In genomic region chr4:119204898-119205297, GRCh38 we compare ENCODE assay signal across 17 cellular contexts. TPM values are rescaled to one million over a fixed set of nuclear protein-coding genes. Genes with fewer than 3 reads are reported as not detected.
DNase-seq lines count a peak whose midpoint lies in the region; ATAC-seq and TF ChIP-seq lines count a peak whose summit lies in the region.
"Had no signal": no experiment of that assay in that cellular context is flagged by ENCODE, and none has a peak within 500 bp of the region (broad histone marks: within the 10 kb centered on the region; RNA-seq: fewer than 3 reads in every experiment).

No MANE protein-coding gene starts in this region.

- H4K8ac ChIP-seq in IMR-90 (ENCODE audit: low read depth in 2 of 2, low read length in 2 of 2) (peak overlapping the region; percentile 75 to 83; a peak in 3 of 4 replicates), mesendoderm (ENCODE audit: low read depth, low read length) (no peak overlapping the region)

- H2AFZ ChIP-seq in IMR-90 (replicated peaks; ENCODE audit: low read length, poor library complexity), result no peak overlapping the region
- H2AFZ ChIP-seq: neural progenitor cell had no signal

- no peaks in the 10 kb centered on the region for H3K36me3 ChIP-seq in IMR-90 (ENCODE audit: control insufficient read depth, insufficient read depth, low read length)
- H3K36me3 ChIP-seq in effector memory CD4-positive, alpha-beta T cell (ENCODE audit: control insufficient read depth, insufficient read depth, low read length), result no peaks in the 10 kb centered on the region
- no peaks in the 10 kb centered on the region for H3K36me3 ChIP-seq in mesendoderm (ENCODE audit: control insufficient read depth, insufficient read depth, low read length)
- no peaks in the 10 kb centered on the region for H3K36me3 ChIP-seq in subcutaneous abdominal adipose tissue (ENCODE audit: control insufficient read depth in 5 of 5, insufficient read depth in 5 of 5, low read length in 5 of 5)
- no peaks in the 10 kb centered on the region for H3K36me3 ChIP-seq in spleen
- H3K36me3 ChIP-seq: neural progenitor cell, SJCRH30 had no signal

- peak overlapping the region; percentile 44 for H3K27ac ChIP-seq in IMR-90 (ENCODE audit: insufficient read depth, low read length)
- H3K27ac ChIP-seq in effector memory CD4-positive, alpha-beta T cell (ENCODE audit: insufficient read depth, low read length, poor library complexity, severe bottlenecking), result peak overlapping the region; percentile 11
- H3K27ac ChIP-seq in mesendoderm (ENCODE audit: low read depth, low read length), result no peak overlapping the region
- H3K27ac ChIP-seq in subcutaneous abdominal adipose tissue (ENCODE audit: low read depth, low read length), result peak overlapping the region; percentile 60
- peak overlapping the region in 3 of 8 donors; percentile 4 to 52 (median 12) for H3K27ac ChIP-seq in spleen
- H3K27ac ChIP-seq: KMS-11, neural progenitor cell, SJCRH30 had no signal

- no peak for TF ChIP-seq RAD21 in IMR-90 (IDR thresholded peaks at IDR 0.05; ENCODE audit: low read length)

- CTCF ChIA-PET in IMR-90 (lab: Yijun Ruan, JAX), result no interaction called here

- peak overlapping the region; percentile 16; the same call in 1 of the 2 replicates for H2BK120ac ChIP-seq in IMR-90 (ENCODE audit: low read depth, low read length)
- no peak overlapping the region for H2BK120ac ChIP-seq in mesendoderm (ENCODE audit: low read depth, low read length)

- H2AK5ac ChIP-seq in IMR-90 (ENCODE audit: low read depth, low read length) (no peak overlapping the region), mesendoderm (ENCODE audit: low read length) (no peak overlapping the region)

- in situ Hi-C loops in IMR-90 (cut with MboI; ENCODE audit: low sequenced_read_pairs), result no loop called here

- DNase-seq in IMR-90 (no peak), mesendoderm (no peak), activated gamma-delta T cell treated with Interleukin-2 at 50 U/mL for 16 hours (no peak), spleen (no peak)
- no peak for DNase-seq in effector memory CD4-positive, alpha-beta T cell
- no peak for DNase-seq in activated CD4-positive, CD25-positive, alpha-beta regulatory T cell treated with anti-CD3 and anti-CD28 coated beads, Interleukin-2, amount 50 U/mL, for 72 hours
- DNase-seq: activated CD4-positive, alpha-beta T cell treated with anti-CD3 and anti-CD28 coated beads for 1 hour; activated gamma-delta T cell; NCI-H1105; NCI-H2107; NCI-H526 treated with DMSO at 0.1 percent for 48 hours; OCI-M1; SJCRH30; stimulated activated CD4-positive, alpha-beta T cell treated with anti-CD3 and anti-CD28 coated beads, Interleukin-2, amount 100 ng/mL, for 48 hours had no signal

- H3K27me3 ChIP-seq in IMR-90 (ENCODE audit: control insufficient read depth, insufficient read depth, low read length) (no peaks in the 10 kb centered on the region), mesendoderm (ENCODE audit: insufficient read depth, low read length, poor library complexity) (no peaks in the 10 kb centered on the region), subcutaneous abdominal adipose tissue (ENCODE audit: control insufficient read depth in 5 of 5, insufficient read depth in 4 of 5, low read length in 5 of 5) (no peaks in the 10 kb centered on the region), spleen (replicated peaks in 1 of 7) (no peaks in the 10 kb centered on the region)
- H3K27me3 ChIP-seq in effector memory CD4-positive, alpha-beta T cell (replicated peaks; ENCODE audit: control insufficient read depth, insufficient read depth, low read length, poor library complexity, severe bottlenecking), result no peaks in the 10 kb centered on the region
- H3K27me3 ChIP-seq: neural progenitor cell, SJCRH30 had no signal

- intact Hi-C loops in IMR-90 (cut with micrococcal nuclease), result no loop called here
- intact Hi-C loops in spleen (cut with DNase I; ENCODE audit: low total_unique reads), result no loop called here

- no peak for ATAC-seq in IMR-90 (ENCODE audit: low read depth)

- H3K14ac ChIP-seq in IMR-90 (replicated peaks; ENCODE audit: low read depth, low read length), result no peak overlapping the region; the same call in 1 of the 2 replicates

- no peak overlapping the region for H3K4me3 ChIP-seq in IMR-90 (ENCODE audit: insufficient read depth, low read depth, low read length)
- no peak overlapping the region for H3K4me3 ChIP-seq in effector memory CD4-positive, alpha-beta T cell (ENCODE audit: insufficient read depth, low read depth, low read length, poor library complexity, severe bottlenecking)
- no peak overlapping the region for H3K4me3 ChIP-seq in mesendoderm (ENCODE audit: low read length)
- no peak overlapping the region for H3K4me3 ChIP-seq in subcutaneous abdominal adipose tissue (ENCODE audit: low read depth in 1 of 5, low read length in 5 of 5)
- H3K4me3 ChIP-seq in spleen, result no peak overlapping the region
- H3K4me3 ChIP-seq: neural progenitor cell, SJCRH30 had no signal

- dilution Hi-C loops in IMR-90 (cut with HindIII; ENCODE audit: low sequenced_read_pairs, unreplicated experiment), result no loop called here

- H3K79me1 ChIP-seq in IMR-90 (ENCODE audit: low read depth in 1 of 2, low read length in 2 of 2), result peaks cover 0 to 3% of the 10 kb centered on the region in 2 experiments; a peak in 1 of 4 replicates
- H3K79me1 ChIP-seq in mesendoderm (ENCODE audit: low read length), result no peaks in the 10 kb centered on the region

- peak overlapping the region; percentile 33; the same call in 1 of the 2 replicates for H3K4me2 ChIP-seq in IMR-90 (ENCODE audit: low read depth, low read length)
- no peak overlapping the region for H3K4me2 ChIP-seq in mesendoderm (ENCODE audit: low read length)
- H3K4me2 ChIP-seq: KMS-11, neural progenitor cell had no signal

- peaks cover 4% of the 10 kb centered on the region; the same call in 1 of the 2 replicates for H3K9me1 ChIP-seq in IMR-90 (ENCODE audit: insufficient read depth, low read length)

- no peak for TF ChIP-seq CTCF in IMR-90 (conservative IDR thresholded peaks at IDR 0.05; ENCODE audit: low read depth, low read length)
- no peak for TF ChIP-seq CTCF in spleen (IDR thresholded peaks at IDR 0.05 in 8 of 11, conservative IDR thresholded peaks at IDR 0.05 in 3 of 11)

- no peak overlapping the region for H3K23ac ChIP-seq in IMR-90 (ENCODE audit: low read depth, low read length)
- no peak overlapping the region for H3K23ac ChIP-seq in mesendoderm (ENCODE audit: low read length)

- H4K5ac ChIP-seq in IMR-90 (ENCODE audit: low read depth, low read length), result no peak overlapping the region
- H4K5ac ChIP-seq in mesendoderm (ENCODE audit: low read length), result no peak overlapping the region

- peak overlapping the region; percentile 40; the same call in 1 of the 2 replicates for H3K9ac ChIP-seq in IMR-90 (ENCODE audit: low read depth, low read length)
- no peak overlapping the region for H3K9ac ChIP-seq in mesendoderm (ENCODE audit: low read length)
- H3K9ac ChIP-seq in subcutaneous abdominal adipose tissue (ENCODE audit: low read length in 5 of 5), result no peak overlapping the region
- H3K9ac ChIP-seq: KMS-11, neural progenitor cell had no signal

- POLR2A ChIA-PET in IMR-90 (lab: Charles Lee; ENCODE audit: unreplicated experiment), result interaction anchor here (0.6 kb wide), 1 partner anchor 217 kb away, joined by 5 read pairs; no protein-coding TSS in a partner anchor

- H2BK20ac ChIP-seq in IMR-90 (ENCODE audit: low read depth, low read length), result peak overlapping the region; percentile 11; the same call in 1 of the 2 replicates

- H3K56ac ChIP-seq in IMR-90 (ENCODE audit: extremely low read depth, insufficient read depth, low read length) (no peak overlapping the region), mesendoderm (ENCODE audit: low read length) (no peak overlapping the region)

- peak overlapping the region; percentile 44; the same call in 1 of the 2 replicates for H4K91ac ChIP-seq in IMR-90 (ENCODE audit: insufficient read depth, low read depth, low read length)

- H3K4me1 ChIP-seq in IMR-90 (ENCODE audit: control insufficient read depth, insufficient read depth, low read length) (peaks cover 3% of the 10 kb centered on the region; the same call in 1 of the 2 replicates), mesendoderm (ENCODE audit: control insufficient read depth, low read depth, low read length) (peaks cover 2% of the 10 kb centered on the region), subcutaneous abdominal adipose tissue (ENCODE audit: control insufficient read depth in 5 of 5, insufficient read depth in 5 of 5, low read length in 5 of 5) (peaks cover 0 to 16% (median 11%) of the 10 kb centered on the region in 5 donors), spleen (no peaks in the 10 kb centered on the region)
- no peaks in the 10 kb centered on the region for H3K4me1 ChIP-seq in effector memory CD4-positive, alpha-beta T cell (ENCODE audit: control insufficient read depth, insufficient read depth, low read length, poor library complexity, severe bottlenecking)

- no peaks in the 10 kb centered on the region for H3K9me3 ChIP-seq in IMR-90 (ENCODE audit: control insufficient read depth, insufficient read depth, low read length)
- H3K9me3 ChIP-seq in effector memory CD4-positive, alpha-beta T cell (ENCODE audit: control insufficient read depth, low read length), result no peaks in the 10 kb centered on the region
- H3K9me3 ChIP-seq in subcutaneous abdominal adipose tissue (ENCODE audit: control insufficient read depth in 5 of 5, low read length in 5 of 5), result no peaks in the 10 kb centered on the region
- H3K9me3 ChIP-seq in spleen, result no peaks in the 10 kb centered on the region
- H3K9me3 ChIP-seq: SJCRH30 had no signal

- H3K4ac ChIP-seq in IMR-90 (ENCODE audit: low read depth, low read length) (no peak overlapping the region), mesendoderm (ENCODE audit: low read depth, low read length) (no peak overlapping the region)

- no CpG with 5 or more reads among the region's 3 CpGs for WGBS in IMR-90 (ENCODE audit: extremely low coverage in 2 of 2, insufficient read length in 1 of 2), 2 experiments
- WGBS in mesendoderm (ENCODE audit: extremely low coverage, insufficient coverage, low lambda C conversion rate), result no CpG with 5 or more reads among the region's 3 CpGs
- WGBS in spleen, 5 donors, result 66 to 71% (median 68%) methylated on average over 3 of the region's 3 CpGs

- peak overlapping the region; percentile 32; the same call in 1 of the 2 replicates for H3K18ac ChIP-seq in IMR-90 (ENCODE audit: low read depth, low read length)
- peak overlapping the region; percentile 60 for H3K18ac ChIP-seq in mesendoderm (ENCODE audit: low read length)

- H3K79me2 ChIP-seq in mesendoderm (ENCODE audit: control insufficient read depth, insufficient read depth, low read length), result no peaks in the 10 kb centered on the region

- no peak overlapping the region for H2AK9ac ChIP-seq in IMR-90 (replicated peaks; ENCODE audit: low read depth, low read length, poor library complexity)

- H2BK5ac ChIP-seq in IMR-90 (ENCODE audit: low read depth, low read length, poor library complexity, severe bottlenecking), result peak overlapping the region; percentile 42
- H2BK5ac ChIP-seq in mesendoderm (ENCODE audit: low read length), result no peak overlapping the region

- no peaks in the 10 kb centered on the region for H4K20me1 ChIP-seq in IMR-90 (ENCODE audit: insufficient read depth, low read length)

- peak overlapping the region; percentile 77; the same call in 1 of the 3 replicates for H2BK15ac ChIP-seq in IMR-90 (ENCODE audit: low read depth, low read length)
- H2BK15ac ChIP-seq in mesendoderm (replicated peaks; ENCODE audit: low read depth), result peak overlapping the region; percentile 96

- no TSS peak for BruUV-seq in IMR-90 (replicated peaks; lab: Mats Ljungman, UMichigan)

- TF ChIP-seq POLR2A in IMR-90 (IDR thresholded peaks at IDR 0.05; ENCODE audit: low read depth, low read length) (no peak), spleen (IDR thresholded peaks at IDR 0.05) (no peak)

RNA-seq across cellular contexts. Expression of gene USP53, which starts 7.6 kb away (rescaled TPM):
- total RNA-seq in IMR-90 (2012; rRNA removed), result 24.0 and 34.7 TPM in 2 replicates
- 7.6 and 11.2 TPM in 2 replicates for polyA plus RNA-seq in IMR-90 (2012; rRNA removed)
- 1.5 and 2.7 TPM in 2 replicates for polyA plus RNA-seq in IMR-90 (2012; cell fraction: cytosol; rRNA removed)
- 2.8 and 32.8 TPM in 2 replicates for polyA plus RNA-seq in IMR-90 (2012; cell fraction: nucleus; rRNA removed; ENCODE audit: low replicate concordance)
- 18.4 TPM for polyA plus RNA-seq in mesendoderm (2013, experiment 1 of 2)
- 17.3 TPM for polyA plus RNA-seq in mesendoderm (2013, experiment 2 of 2)
- total RNA-seq in spleen, result 10 to 100 TPM in 6 of 7 donors, 1 to 10 TPM in 1; 8.1 to 42.6 (median 22.7) TPM
- 1 to 10 TPM; 4.0 to 7.4 (median 5.8) TPM for polyA plus RNA-seq in spleen
